Comparison of ENCODE assay signal across 20 cellular contexts in the genomic region with DNA sequence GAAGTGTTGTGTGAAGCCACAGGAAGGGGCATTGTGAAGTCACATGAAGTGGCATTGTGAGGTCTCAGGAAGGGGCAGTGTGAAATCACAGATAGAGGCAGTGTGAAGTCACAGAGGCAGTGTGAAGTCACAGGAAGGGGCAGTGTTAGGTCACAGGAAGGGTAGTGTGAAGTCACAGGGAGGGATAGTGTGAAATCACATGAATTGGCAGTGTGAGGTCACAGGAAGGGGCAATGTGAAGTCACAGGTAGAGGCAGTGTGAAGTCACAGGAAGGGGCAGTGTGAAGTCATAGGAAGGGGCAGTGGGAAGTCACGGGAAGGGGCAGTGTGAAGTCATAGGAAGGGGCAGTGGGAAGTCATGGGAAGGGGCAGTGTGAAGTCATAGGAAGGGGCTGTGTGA. TPM values are rescaled to one million over a fixed set of nuclear protein-coding genes. Genes with fewer than 3 reads are reported as not detected.
DNase-seq lines count a peak whose midpoint lies in the region; ATAC-seq and TF ChIP-seq lines count a peak whose summit lies in the region.
"Had no signal": no experiment of that assay in that cellular context is flagged by ENCODE, and none has a peak within 500 bp of the region (broad histone marks: within the 10 kb centered on the region; RNA-seq: fewer than 3 reads in every experiment).

No MANE protein-coding gene starts in this region.

- H3K27ac Mint-ChIP-seq in immature natural killer cell, result no peak overlapping the region
- H3K27ac Mint-ChIP-seq: IgD-negative memory B cell had no signal

- H3K27ac ChIP-seq in heart right ventricle (no peak overlapping the region), KOPT-K1 (ENCODE audit: low read depth, low read length, poor library complexity, severe bottlenecking) (peak overlapping the region; percentile 60), gastrocnemius medialis (no peak overlapping the region)
- H3K27ac ChIP-seq: 22Rv1, SK-N-MC had no signal

- H3K36me3 Mint-ChIP-seq in immature natural killer cell, result no peaks in the 10 kb centered on the region

- in situ Hi-C loops in gastrocnemius medialis (cut with MboI; ENCODE audit: low sequenced_read_pairs in 4 of 4), result no loop called here

- H3K4me1 ChIP-seq in heart right ventricle, result no peaks in the 10 kb centered on the region
- H3K4me1 ChIP-seq in gastrocnemius medialis, result no peaks in the 10 kb centered on the region

- 91 to 92% methylated on average over 1 of the region's 1 CpG for WGBS in heart right ventricle, 2 donors

- H3K9me3 Mint-ChIP-seq in immature natural killer cell, result peaks cover 0 to 10% (median 3%) of the 10 kb centered on the region in 6 donors

- DNase-seq in cardiac septum (ENCODE audit: low spot score) (peak; percentile 22), heart right ventricle (no peak), immature natural killer cell (peak; percentile 38 to 42 (median 40)), gastrocnemius medialis (no peak)
- DNase-seq in stimulated activated CD4-positive, alpha-beta T cell treated with anti-CD3 and anti-CD28 coated beads, Interleukin-4, amount 100 ng/mL, for 24 hours, result no peak
- DNase-seq: DMS79 treated with DMSO at 0.1 percent for 48 hours; HCEC 1CT; NCI-H1105; NCI-H2107; NCI-H510A; NCI-H748 treated with DMSO at 0.1 percent for 48 hours; NK-92 treated with Interleukin-12 subunit alpha and Interleukin-12 subunit beta, amount 100 ng/mL, for 24 hours; Right ventricle myocardium superior had no signal

- H3K36me3 ChIP-seq in heart right ventricle (no peaks in the 10 kb centered on the region), KOPT-K1 (ENCODE audit: insufficient read depth, low read length) (no peaks in the 10 kb centered on the region), gastrocnemius medialis (no peaks in the 10 kb centered on the region)

- H3K4me3 Mint-ChIP-seq in immature natural killer cell, result no peak overlapping the region
- H3K4me3 Mint-ChIP-seq: IgD-negative memory B cell had no signal

- intact Hi-C loops in cardiac septum (cut with DNase I) (no loop called here), heart right ventricle (cut with DNase I) (no loop called here), gastrocnemius medialis (cut with DNase I; ENCODE audit: low total_unique reads) (no loop called here)

- peaks cover 0 to 54% (median 0%) of the 10 kb centered on the region in 11 donors for H3K9me3 ChIP-seq in heart right ventricle
- peaks cover 69% of the 10 kb centered on the region for H3K9me3 ChIP-seq in KOPT-K1 (ENCODE audit: insufficient read depth, low read length, poor library complexity, severe bottlenecking)
- H3K9me3 ChIP-seq in gastrocnemius medialis, result no peaks in the 10 kb centered on the region

- no peak overlapping the region for H3K4me3 ChIP-seq in heart right ventricle
- no peak overlapping the region for H3K4me3 ChIP-seq in gastrocnemius medialis
- H3K4me3 ChIP-seq: SK-N-MC had no signal

- ATAC-seq in heart right ventricle, result no peak
- ATAC-seq in GM19455 (IDR thresholded peaks at IDR 0.05; ENCODE audit: unreplicated experiment), result no peak
- no peak for ATAC-seq in gastrocnemius medialis
- no peak for ATAC-seq in GM21825 (IDR thresholded peaks at IDR 0.05; ENCODE audit: unreplicated experiment)

- H3K27me3 ChIP-seq in heart right ventricle (no peaks in the 10 kb centered on the region), gastrocnemius medialis (no peaks in the 10 kb centered on the region)

- TF ChIP-seq POLR2A in gastrocnemius medialis (IDR thresholded peaks at IDR 0.05), result no peak

- H3K4me1 Mint-ChIP-seq in immature natural killer cell, result peaks cover 27 to 35% of the 10 kb centered on the region in 2 donors

- TF ChIP-seq CTCF in heart right ventricle (IDR thresholded peaks at IDR 0.05) (no peak), gastrocnemius medialis (IDR thresholded peaks at IDR 0.05 in 4 of 5, conservative IDR thresholded peaks at IDR 0.05 in 1 of 5) (no peak)

- peaks cover 8 to 10% (median 9%) of the 10 kb centered on the region in 3 donors for H3K27me3 Mint-ChIP-seq in immature natural killer cell (ENCODE audit: low read depth in 3 of 3)

RNA-seq across cellular contexts. Expression of a gene that starts 37.9 kb away (rescaled TPM):
- 0.16 TPM for total RNA-seq in cardiac septum
- total RNA-seq in heart right ventricle, result 1 to 10 TPM in 3 of 10 donors, under 1 TPM in 7; 0.28 to 1.5 (median 0.66) TPM
- polyA plus RNA-seq in heart right ventricle, result under 1 TPM; 0.48 to 0.59 TPM
- polyA plus RNA-seq in immature natural killer cell, result not detected
- total RNA-seq in gastrocnemius medialis, result 1 to 10 TPM in 2 of 4 donors, under 1 TPM in 2; 0.52 to 6.8 (median 0.87) TPM
- total RNA-seq: OCI-LY7 had no signal
- polyA plus RNA-seq: IgD-negative memory B cell had no signal

Comparison
In these comparisons a context has a peak if more than half of its experiments do, and no peak if none do; other contexts are left out.
1. DNase-seq: peak in cardiac septum (single experiment) and immature natural killer cell (3 of 3); none in heart right ventricle (0 of 2), gastrocnemius medialis (0 of 2) and stimulated activated CD4-positive, alpha-beta T cell treated with anti-CD3 and anti-CD28 coated beads, Interleukin-4, amount 100 ng/mL, for 24 hours (single experiment).